In the genomic region with DNA sequence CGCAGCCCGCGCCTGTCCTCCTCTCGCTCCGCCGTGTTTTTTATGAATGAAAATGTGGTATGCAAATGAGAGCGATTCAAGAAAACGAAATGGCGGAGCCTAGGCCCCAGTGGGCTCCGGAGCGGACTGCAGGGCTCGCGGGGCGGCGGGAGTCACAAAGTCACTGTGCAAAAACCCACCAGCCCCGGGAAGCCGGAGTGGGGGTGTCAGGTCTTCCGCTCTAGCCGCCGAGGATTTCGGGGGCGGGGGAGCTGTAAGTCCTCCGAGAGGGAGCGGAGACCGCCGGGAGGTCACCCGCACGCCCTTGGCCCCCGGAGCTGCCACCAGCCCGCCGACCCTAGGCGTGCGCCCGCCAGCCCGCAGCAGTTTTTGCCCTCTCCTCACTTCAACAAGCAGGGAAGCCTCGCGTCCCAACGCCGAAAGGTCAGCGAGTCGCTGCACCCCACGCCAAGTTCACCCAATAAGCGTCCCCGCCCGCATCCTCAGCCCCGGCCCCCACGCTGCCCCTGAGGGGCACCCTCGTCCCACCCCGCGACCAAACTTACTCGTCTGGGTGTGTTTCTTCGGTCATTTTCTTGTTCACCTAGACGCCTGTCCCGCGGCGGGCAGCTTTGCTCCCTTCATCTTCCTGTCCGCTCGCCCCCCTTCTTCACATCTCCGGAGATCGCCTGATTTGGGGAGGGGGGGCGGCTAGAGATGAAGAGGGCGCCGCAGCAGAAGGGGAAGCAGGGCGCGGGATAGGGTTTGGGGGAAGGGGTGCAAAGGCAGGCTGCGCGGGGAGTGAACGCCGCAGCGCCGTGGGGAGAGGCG, we compare ENCODE assay signal across 1 cellular context.
TF ChIP-seq lines count a peak whose summit lies in the region.

No MANE protein-coding gene starts in this region.

TF ChIP-seq in K562, 482 proteins besides CTCF, POLR2A, EP300 and RAD21 (continued from another document):
- TF ChIP-seq MED1 (CRISPR knock-in tag; IDR thresholded peaks at IDR 0.05; ENCODE audit: borderline replicate concordance): no peak
- no peak for TF ChIP-seq GATAD2A (IDR thresholded peaks at IDR 0.05)
- TF ChIP-seq FOS (IDR thresholded peaks at IDR 0.05; ENCODE audit: extremely low read depth, insufficient read length): no peak
- peak; percentile 85 for TF ChIP-seq RBFOX2 (IDR thresholded peaks at IDR 0.05; ENCODE audit: low read depth, low read length)
- TF ChIP-seq BMI1 (IDR thresholded peaks at IDR 0.05; ENCODE audit: low read length): no peak
- TF ChIP-seq MEF2D (tag; conservative IDR thresholded peaks at IDR 0.05; ENCODE audit: low read depth): no peak
- no peak for TF ChIP-seq NR2C2 (CRISPR knock-in tag; IDR thresholded peaks at IDR 0.05)
- TF ChIP-seq NR2C2 (tag; IDR thresholded peaks at IDR 0.05): no peak
- peak; percentile 3 for TF ChIP-seq TAF1 (IDR thresholded peaks at IDR 0.05; ENCODE audit: control insufficient read depth, extremely low read depth, insufficient read depth, low read length, severe bottlenecking)
- no peak for TF ChIP-seq ZNF384 (IDR thresholded peaks at IDR 0.05; ENCODE audit: low read depth, low read length)
- no peak for TF ChIP-seq SMARCC2 (IDR thresholded peaks at IDR 0.05; ENCODE audit: low read depth)
- TF ChIP-seq ZNF174 (CRISPR knock-in tag; IDR thresholded peaks at IDR 0.05): no peak
- TF ChIP-seq ZNF24 (IDR thresholded peaks at IDR 0.05): no peak
- 0 out of 2 replicates have a peak, but pooled peaks have one; percentile 11 for TF ChIP-seq ESRRA (IDR thresholded peaks at IDR 0.05; ENCODE audit: borderline replicate concordance, low read depth)
